Comparison of ENCODE assay signal across 40 cellular contexts in genomic region chr21:45756029-45756428, GRCh38.
"Had no signal": no experiment of that assay in that cellular context is flagged by ENCODE, and none has a peak within 500 bp of the region (broad histone marks: within the 10 kb centered on the region; RNA-seq: fewer than 3 reads in every experiment).

No MANE protein-coding gene starts in this region.

- H3K27ac ChIP-seq: adrenal gland, ascending aorta, body of pancreas, brain microvascular endothelial cell, breast epithelium, cardiac muscle cell had no signal

- H3K4me1 Mint-ChIP-seq: activated naive CD4-positive, alpha-beta T cell treated with anti-CD3 and anti-CD28 coated beads, Interleukin-2, amount 10 ng/mL, durations not matched to agents 7 days and 5 days; activated naive CD8-positive, alpha-beta T cell treated with anti-CD3 and anti-CD28 coated beads, Interleukin-2, amount 10 ng/mL, durations not matched to agents 7 days and 5 days; activated naive CD8-positive, alpha-beta T cell treated with anti-CD3 and anti-CD28 coated beads, Interleukin-2, amount 50 U/mL, for 24 hours; activated T-helper 17 cell treated with anti-CD3 and anti-CD28 coated beads, Interleukin-2, amount 50 U/mL, for 72 hours; brain; central memory CD8-positive, alpha-beta T cell had no signal

- H3K4me3 Mint-ChIP-seq: activated naive CD4-positive, alpha-beta T cell treated with anti-CD3 and anti-CD28 coated beads for 36 hours; activated naive CD4-positive, alpha-beta T cell treated with anti-CD3 and anti-CD28 coated beads, Interleukin-2, amount 10 ng/mL, durations not matched to agents 7 days and 5 days; activated naive CD4-positive, alpha-beta T cell treated with anti-CD3 and anti-CD28 coated beads, Interleukin-2, amount 50 U/mL, for 24 hours; activated naive CD8-positive, alpha-beta T cell; activated naive CD8-positive, alpha-beta T cell treated with anti-CD3 and anti-CD28 coated beads for 36 hours; activated naive CD8-positive, alpha-beta T cell treated with anti-CD3 and anti-CD28 coated beads, Interleukin-2, amount 10 ng/mL, durations not matched to agents 7 days and 5 days; activated naive CD8-positive, alpha-beta T cell treated with anti-CD3 and anti-CD28 coated beads, Interleukin-2, amount 50 U/mL, for 24 hours; activated T-cell treated with anti-CD3 and anti-CD28 coated beads, Interleukin-2, amount 50 U/mL, for 24 hours; activated T-cell treated with anti-CD3 and anti-CD28 coated beads, Interleukin-2, amount 50 U/mL, for 4 hours; activated T-cell treated with anti-CD3 and anti-CD28 coated beads, Interleukin-2, amount 50 U/mL, for 72 hours; activated T-helper 1 cell treated with anti-CD3 and anti-CD28 coated beads, Interleukin-12 subunit alpha, Interleukin-12 subunit beta, Interleukin-2, Interleukin-4 antibody, amounts not matched to agents 30 ng/mL and 10 ng/mL and 1 ng/mL, durations not matched to agents 14 hours and 24 hours and 36 hours; activated T-helper 17 cell treated with anti-CD3 and anti-CD28 coated beads, Interleukin-2, amount 50 U/mL, for 72 hours; brain; central memory CD8-positive, alpha-beta T cell had no signal

- FAIRE-seq: astrocyte, bronchial epithelial cell had no signal

- H3K4me1 ChIP-seq: adrenal gland, ascending aorta, body of pancreas, breast epithelium had no signal

- H3K36me3 ChIP-seq: adrenal gland, ascending aorta, brain microvascular endothelial cell, breast epithelium, cardiac muscle cell had no signal

- H3K9me3 ChIP-seq: adrenal gland, ascending aorta, body of pancreas, breast epithelium had no signal

- H3K27me3 Mint-ChIP-seq: activated naive CD4-positive, alpha-beta T cell treated with anti-CD3 and anti-CD28 coated beads, Interleukin-2, amount 10 ng/mL, durations not matched to agents 7 days and 5 days; activated naive CD4-positive, alpha-beta T cell treated with anti-CD3 and anti-CD28 coated beads, Interleukin-2, amount 50 U/mL, for 24 hours; activated naive CD8-positive, alpha-beta T cell; activated naive CD8-positive, alpha-beta T cell treated with anti-CD3 and anti-CD28 coated beads for 36 hours; activated T-cell treated with anti-CD3 and anti-CD28 coated beads, Interleukin-2, amount 50 U/mL, for 24 hours; activated T-helper 17 cell treated with anti-CD3 and anti-CD28 coated beads, Interleukin-2, amount 50 U/mL, for 72 hours had no signal

- ATAC-seq: activated naive CD4-positive, alpha-beta T cell treated with anti-CD3 and anti-CD28 coated beads, Interleukin-2, amount 50 U/mL, for 72 hours; activated naive CD8-positive, alpha-beta T cell treated with anti-CD3 and anti-CD28 coated beads, Interleukin-2, amount 50 U/mL, for 24 hours; activated T-cell treated with anti-CD3 and anti-CD28 coated beads, Interleukin-2, amount 50 U/mL, for 4 hours; activated T-cell treated with anti-CD3 and anti-CD28 coated beads, Interleukin-2, amount 50 U/mL, for 72 hours; activated T-helper 17 cell treated with anti-CD3 and anti-CD28 coated beads, Interleukin-2, amount 50 U/mL, for 72 hours; body of pancreas had no signal

- H3K4me3 ChIP-seq: adrenal gland, ascending aorta, body of pancreas, breast epithelium, cardiac muscle cell had no signal

- DNase-seq: activated effector memory CD4-positive, alpha-beta T cell treated with anti-CD3 and anti-CD28 coated beads, Interleukin-2, amount 50 U/mL, for 16 hours; activated effector memory CD4-positive, alpha-beta T cell treated with Interleukin-2 at 50 U/mL for 16 hours; activated gamma-delta T cell; activated gamma-delta T cell treated with Interleukin-2 at 50 U/mL for 16 hours; activated naive CD4-positive, alpha-beta T cell; activated naive CD4-positive, alpha-beta T cell treated with anti-CD3 and anti-CD28 coated beads for 36 hours; activated naive CD4-positive, alpha-beta T cell treated with anti-CD3 and anti-CD28 coated beads, Interleukin-2, amount 10 ng/mL, durations not matched to agents 7 days and 5 days; activated naive CD4-positive, alpha-beta T cell treated with anti-CD3 and anti-CD28 coated beads, Interleukin-2, amount 50 U/mL, for 16 hours; activated naive CD4-positive, alpha-beta T cell treated with Interleukin-2 at 50 U/mL for 16 hours; activated naive CD8-positive, alpha-beta T cell treated with anti-CD3 and anti-CD28 coated beads for 36 hours; activated naive CD8-positive, alpha-beta T cell treated with anti-CD3 and anti-CD28 coated beads, Interleukin-2, amount 10 ng/mL, durations not matched to agents 7 days and 5 days; activated naive CD8-positive, alpha-beta T cell treated with anti-CD3 and anti-CD28 coated beads, Interleukin-2, amount 50 U/mL, for 24 hours; activated T-cell treated with anti-CD3 and anti-CD28 coated beads, Interleukin-2, amount 50 U/mL, for 1 hour; activated T-cell treated with anti-CD3 and anti-CD28 coated beads, Interleukin-2, amount 50 U/mL, for 24 hours; activated T-cell treated with anti-CD3 and anti-CD28 coated beads, Interleukin-2, amount 50 U/mL, for 4 hours; activated T-cell treated with anti-CD3 and anti-CD28 coated beads, Interleukin-2, amount 50 U/mL, for 48 hours; activated T-cell treated with anti-CD3 and anti-CD28 coated beads, Interleukin-2, amount 50 U/mL, for 72 hours; adrenal gland; amniotic stem cell; amygdala; anterior cingulate cortex; aorta; body of pancreas; brain microvascular endothelial cell; caudate nucleus; central memory CD4-positive, alpha-beta T cell; cerebellar nuclear complex had no signal

- H3K36me3 Mint-ChIP-seq: activated naive CD4-positive, alpha-beta T cell treated with anti-CD3 and anti-CD28 coated beads, Interleukin-2, amount 10 ng/mL, durations not matched to agents 7 days and 5 days; activated naive CD8-positive, alpha-beta T cell treated with anti-CD3 and anti-CD28 coated beads for 36 hours; activated naive CD8-positive, alpha-beta T cell treated with anti-CD3 and anti-CD28 coated beads, Interleukin-2, amount 10 ng/mL, durations not matched to agents 7 days and 5 days had no signal

- H3K9me3 Mint-ChIP-seq: activated naive CD4-positive, alpha-beta T cell treated with anti-CD3 and anti-CD28 coated beads, Interleukin-2, amount 50 U/mL, for 24 hours; activated T-helper 17 cell treated with anti-CD3 and anti-CD28 coated beads, Interleukin-2, amount 50 U/mL, for 72 hours; central memory CD8-positive, alpha-beta T cell had no signal

- H3K27ac Mint-ChIP-seq: activated naive CD4-positive, alpha-beta T cell treated with anti-CD3 and anti-CD28 coated beads for 36 hours; activated naive CD4-positive, alpha-beta T cell treated with anti-CD3 and anti-CD28 coated beads, Interleukin-2, amount 10 ng/mL, durations not matched to agents 7 days and 5 days; activated naive CD4-positive, alpha-beta T cell treated with anti-CD3 and anti-CD28 coated beads, Interleukin-2, amount 50 U/mL, for 24 hours; activated naive CD4-positive, alpha-beta T cell treated with anti-CD3 and anti-CD28 coated beads, Interleukin-2, amount 50 U/mL, for 72 hours; activated naive CD8-positive, alpha-beta T cell; activated naive CD8-positive, alpha-beta T cell treated with anti-CD3 and anti-CD28 coated beads for 36 hours; activated naive CD8-positive, alpha-beta T cell treated with anti-CD3 and anti-CD28 coated beads, Interleukin-2, amount 10 ng/mL, durations not matched to agents 7 days and 5 days; activated naive CD8-positive, alpha-beta T cell treated with anti-CD3 and anti-CD28 coated beads, Interleukin-2, amount 50 U/mL, for 24 hours; activated T-cell treated with anti-CD3 and anti-CD28 coated beads, Interleukin-2, amount 50 U/mL, for 24 hours; activated T-cell treated with anti-CD3 and anti-CD28 coated beads, Interleukin-2, amount 50 U/mL, for 72 hours; activated T-helper 1 cell treated with anti-CD3 and anti-CD28 coated beads, Interleukin-12 subunit alpha, Interleukin-12 subunit beta, Interleukin-2, Interleukin-4 antibody, amounts not matched to agents 30 ng/mL and 10 ng/mL and 1 ng/mL, durations not matched to agents 14 hours and 24 hours and 36 hours; activated T-helper 17 cell treated with anti-CD3 and anti-CD28 coated beads, Interleukin-2, amount 50 U/mL, for 72 hours; activated T-helper 2 cell treated with anti-CD3 and anti-CD28 coated beads, Interferon-gamma antibody, Interleukin-2, Interleukin-4, amounts not matched to agents 10 μg/mL and 5 μg/mL and 100 μg/mL, durations not matched to agents 14 hours and 24 hours and 36 hours; brain had no signal

- H3K27me3 ChIP-seq: adrenal gland, ascending aorta, body of pancreas, brain microvascular endothelial cell, breast epithelium, cardiac muscle cell had no signal
